In genomic region chr22:40181323-40181722, GRCh38 we compare ENCODE assay signal across 2 cellular contexts.
TF ChIP-seq lines count a peak whose summit lies in the region.

No MANE protein-coding gene starts in this region.

TF ChIP-seq in HEK293, 187 proteins besides CTCF, POLR2A, EP300 and RAD21:
- TF ChIP-seq ZNF571 (tag by site-specific recombination; IDR thresholded peaks at IDR 0.05), result no peak
- no peak for TF ChIP-seq ZNF521 (tag by site-specific recombination; IDR thresholded peaks at IDR 0.05)
- peak; percentile 4; the same call in 1 of the 2 replicates for TF ChIP-seq ZNF394 (tag by site-specific recombination; IDR thresholded peaks at IDR 0.05; ENCODE audit: borderline replicate concordance)
- no peak for TF ChIP-seq ZNF791 (tag by site-specific recombination; IDR thresholded peaks at IDR 0.05)
TF ChIP-seq in HEK293: peak in this region for 1.

TF ChIP-seq in K562, 482 proteins besides CTCF, POLR2A, EP300 and RAD21:
- TF ChIP-seq PRPF4 (IDR thresholded peaks at IDR 0.05; ENCODE audit: insufficient read depth, low read depth, low read length, poor library complexity, severe bottlenecking) (no peak), ZNF316 (IDR thresholded peaks at IDR 0.05) (peak; percentile 80), C11orf30 (IDR thresholded peaks at IDR 0.05; ENCODE audit: low read depth) (peak; percentile 62; the same call in 1 of the 2 replicates)
TF ChIP-seq in K562: peak in this region for 2.
